Comparison of ENCODE assay signal across 8 cellular contexts in the genomic region with DNA sequence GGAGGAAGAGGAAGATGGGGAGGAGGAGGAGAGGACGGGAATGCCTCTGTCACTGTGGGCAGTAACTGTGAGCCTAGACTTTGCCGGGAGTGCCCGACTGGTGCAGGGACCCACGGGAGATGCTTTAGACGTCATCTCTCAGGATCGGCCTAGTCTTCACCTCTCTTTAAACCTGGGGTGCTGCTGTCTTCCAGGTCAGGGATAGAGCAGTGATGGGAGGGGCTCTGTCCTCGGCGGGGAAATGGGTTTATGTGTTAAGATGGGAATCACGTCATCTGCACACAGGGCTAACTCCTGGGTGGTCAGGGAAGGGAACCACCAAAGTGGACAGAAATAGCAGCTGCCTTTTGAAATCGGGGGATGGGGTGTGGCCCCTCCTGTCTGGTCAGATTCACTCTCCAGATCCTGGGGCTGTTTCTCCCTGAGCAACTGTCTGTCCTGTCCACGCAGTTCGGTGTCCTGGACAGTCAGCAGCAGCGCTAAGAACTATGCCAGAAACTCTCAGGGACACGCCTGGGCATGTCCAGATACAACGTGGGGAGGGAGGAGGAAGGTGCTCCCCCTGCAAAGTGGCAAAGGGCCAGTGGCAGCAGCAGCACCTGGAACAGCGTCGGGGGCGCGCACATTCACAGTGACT. TPM values are rescaled to one million over a fixed set of nuclear protein-coding genes. Genes with fewer than 3 reads are reported as not detected.
DNase-seq lines count a peak whose midpoint lies in the region; ATAC-seq, FAIRE-seq and TF ChIP-seq lines count a peak whose summit lies in the region.

No MANE protein-coding gene starts in this region.

- BruUV-seq in mammary epithelial cell (replicated peaks; lab: Mats Ljungman, UMichigan), result TSS peak; percentile 59

- in situ Hi-C loops in mammary epithelial cell (cut with MboI; ENCODE audit: low sequenced_read_pairs in 2 of 2), result no loop called here

- H3K4me3 ChIP-seq in mammary epithelial cell (replicated peaks in 1 of 3; ENCODE audit: insufficient read depth in 1 of 3, low read depth in 2 of 3, low read length in 3 of 3) (no peak overlapping the region), lung (no peak overlapping the region)

- peaks cover 8 to 22% (median 16%) of the 10 kb centered on the region in 4 donors for H3K4me1 Mint-ChIP-seq in naive thymus-derived CD8-positive, alpha-beta T cell

- peak overlapping the region; percentile 95 for H3K27ac ChIP-seq in mammary epithelial cell (ENCODE audit: insufficient read depth, low read depth, low read length)
- H3K27ac ChIP-seq in lung (ENCODE audit: low read depth in 1 of 2, low read length in 1 of 2), result peak overlapping the region; percentile 81 to 84

- peak overlapping the region; percentile 79 for H3K4me2 ChIP-seq in mammary epithelial cell (ENCODE audit: insufficient read depth, low read depth, low read length)

- POLR2A ChIA-PET in naive thymus-derived CD8-positive, alpha-beta T cell (lab: Charles Lee), result no interaction called here

- peaks cover 0 to 3% (median 0%) of the 10 kb centered on the region in 3 donors for H3K36me3 Mint-ChIP-seq in naive thymus-derived CD8-positive, alpha-beta T cell

- H3K4me3 Mint-ChIP-seq in naive thymus-derived CD8-positive, alpha-beta T cell, result no peak overlapping the region

- peak overlapping the region; percentile 8 for H2AFZ ChIP-seq in mammary epithelial cell (ENCODE audit: low read depth, low read length)

- H3K27me3 ChIP-seq in mammary epithelial cell (ENCODE audit: insufficient read depth, low read length) (no peaks in the 10 kb centered on the region), lung (ENCODE audit: control insufficient read depth, insufficient read depth) (no peaks in the 10 kb centered on the region)

- peaks cover 0 to 8% (median 0%) of the 10 kb centered on the region in 9 donors for H3K9me3 Mint-ChIP-seq in naive thymus-derived CD8-positive, alpha-beta T cell

- peaks cover 47% of the 10 kb centered on the region for H3K4me1 ChIP-seq in mammary epithelial cell (ENCODE audit: insufficient read depth, low read length)
- peaks cover 10 to 13% of the 10 kb centered on the region in 2 donors for H3K4me1 ChIP-seq in lung (ENCODE audit: control insufficient read depth in 2 of 2, insufficient read depth in 2 of 2, low read length in 2 of 2)

- H3K79me2 ChIP-seq in mammary epithelial cell (ENCODE audit: insufficient read depth, low read length), result peaks cover 56% of the 10 kb centered on the region

- TF ChIP-seq CTCF in mammary epithelial cell (conservative IDR thresholded peaks at IDR 0.05 in 1 of 2, IDR thresholded peaks at IDR 0.05 in 1 of 2; ENCODE audit: extremely low read depth in 1 of 2, insufficient read depth in 1 of 2, low read depth in 1 of 2, low read length in 2 of 2), result no peak
- no peak for TF ChIP-seq CTCF in lung (IDR thresholded peaks at IDR 0.05; ENCODE audit: control extremely low read depth, extremely low read depth)

- CTCF ChIA-PET in mammary epithelial cell (lab: Charles Lee; ENCODE audit: low non-redundant PET), result interaction anchor here (0.6 kb wide), 1 partner anchor 26 kb away, joined by 3 read pairs; no protein-coding TSS in a partner anchor

- H3K9me3 ChIP-seq in mammary epithelial cell (replicated peaks; ENCODE audit: insufficient read depth, low read length) (no peaks in the 10 kb centered on the region), lung (ENCODE audit: control insufficient read depth in 2 of 2, insufficient read depth in 1 of 2, low read length in 1 of 2) (no peaks in the 10 kb centered on the region)

- H3K27ac Mint-ChIP-seq in naive thymus-derived CD8-positive, alpha-beta T cell, result no peak overlapping the region

- peaks cover 0 to 23% (median 5%) of the 10 kb centered on the region in 5 donors for H3K27me3 Mint-ChIP-seq in naive thymus-derived CD8-positive, alpha-beta T cell

- intact Hi-C loops in mammary epithelial cell (cut with micrococcal nuclease), result loop anchor here (1.0 to 2.0 kb wide), 5 partner anchors 16 to 110 kb away; no protein-coding TSS in a partner anchor

- H3K36me3 ChIP-seq in mammary epithelial cell (ENCODE audit: insufficient read depth, low read length) (peaks cover 13% of the 10 kb centered on the region), lung (ENCODE audit: control insufficient read depth in 2 of 2, insufficient read depth in 2 of 2, low read length in 2 of 2) (peaks cover 0 to 21% of the 10 kb centered on the region in 2 donors)

- H4K20me1 ChIP-seq in mammary epithelial cell (ENCODE audit: insufficient read depth, low read length), result no peaks in the 10 kb centered on the region

- peak; percentile 63 for DNase-seq in ELR (ENCODE audit: low read depth)
- peak; percentile 57 for DNase-seq in NCI-H1694 (lab: John Stamatoyannopoulos, UW)
- peak; percentile 95 for DNase-seq in mammary epithelial cell
- no peak for DNase-seq in lung (ENCODE audit: low spot score)
- DNase-seq in urothelium cell line (ENCODE audit: low spot score), result peak; percentile 83
- DNase-seq in stimulated activated CD4-positive, alpha-beta T cell treated with anti-CD3 and anti-CD28 coated beads, Interleukin-4, amount 100 ng/mL, for 24 hours, result no peak
- no peak for DNase-seq in GM19239 (ENCODE audit: insufficient read length, low spot score)
- DNase-seq in naive thymus-derived CD8-positive, alpha-beta T cell, result no peak

- peak overlapping the region; percentile 68 for H3K9ac ChIP-seq in mammary epithelial cell (ENCODE audit: insufficient read depth, low read length)

- under 1% methylated on average over 13 of the region's 19 CpGs for WGBS in mammary epithelial cell (ENCODE audit: low coverage, missing lambda C conversion rate)
- WGBS in lung, 2 donors, result 56 to 68% methylated on average over 19 of the region's 19 CpGs

- peak; percentile 29 for ATAC-seq in lung (ENCODE audit: insufficient read depth, low FRiP score)
- ATAC-seq in naive thymus-derived CD8-positive, alpha-beta T cell, result no peak

- peak; percentile 95 for FAIRE-seq in urothelium cell line (lab: Jason Lieb, UNC)
- FAIRE-seq in GM19239 (lab: Jason Lieb, UNC), result no peak

- dilution Hi-C loops in mammary epithelial cell (cut with HindIII; ENCODE audit: low sequenced_read_pairs), result no loop called here

RNA-seq across cellular contexts. Expression of gene GAS6, which starts 26.8 kb away (rescaled TPM):
- 100 to 1,000 TPM; 221 to 311 TPM for total RNA-seq in mammary epithelial cell
- 196 TPM for polyA plus RNA-seq in mammary epithelial cell
- 53.3 TPM for polyA minus RNA-seq in mammary epithelial cell
- 10 to 100 TPM; 68.5 to 83.8 TPM for total RNA-seq in lung
- 100 to 1,000 TPM in 1 of 2 donors, 10 to 100 TPM in 1; 61.8 to 107 TPM for polyA plus RNA-seq in lung
- total RNA-seq in naive thymus-derived CD8-positive, alpha-beta T cell, result 1 to 10 TPM; 2.2 to 2.4 TPM
- polyA plus RNA-seq in naive thymus-derived CD8-positive, alpha-beta T cell, result under 1 TPM in 2 of 3 donors, not detected in 1; 0.19 to 0.23 TPM

Comparison
In these comparisons a context has a peak if more than half of its experiments do, and no peak if none do; other contexts are left out.
1. DNase-seq: peak in ELR (single experiment), NCI-H1694 (single experiment), mammary epithelial cell (single experiment) and urothelium cell line (single experiment); none in lung (single experiment), stimulated activated CD4-positive, alpha-beta T cell treated with anti-CD3 and anti-CD28 coated beads, Interleukin-4, amount 100 ng/mL, for 24 hours (single experiment), GM19239 (single experiment) and naive thymus-derived CD8-positive, alpha-beta T cell (0 of 10).
2. RNA of gene GAS6, which starts 26.8 kb away (total RNA-seq): 221 to 311 TPM in mammary epithelial cell and 68.5 to 83.8 TPM in lung; 2.2 to 2.4 TPM in naive thymus-derived CD8-positive, alpha-beta T cell; every median in the first group is over 10 times any median in the second.